Comparison of ENCODE assay signal across 26 cellular contexts in the genomic region with DNA sequence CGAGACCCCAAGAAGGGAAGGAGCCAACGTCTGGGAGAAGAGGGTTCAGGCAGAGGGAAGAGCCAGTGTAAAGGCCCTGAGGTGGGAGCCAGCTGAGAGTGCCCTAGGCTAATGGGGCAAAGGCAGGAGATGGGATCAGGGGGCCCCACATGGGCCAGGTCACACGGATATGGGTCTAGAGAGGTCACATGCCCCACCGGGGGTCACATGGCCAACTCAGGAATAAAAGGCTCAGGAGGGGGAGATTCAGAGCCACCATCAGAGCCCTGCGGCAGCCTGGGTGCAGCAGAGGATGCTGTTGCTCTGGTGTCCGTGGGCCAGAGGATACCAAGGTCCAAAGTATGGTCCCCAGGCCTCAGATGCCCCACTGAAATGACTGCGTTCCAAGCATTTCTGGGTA.
"Had no signal": no experiment of that assay in that cellular context is flagged by ENCODE, and none has a peak within 500 bp of the region (broad histone marks: within the 10 kb centered on the region; RNA-seq: fewer than 3 reads in every experiment).

No MANE protein-coding gene starts in this region.

- DNase-seq: activated CD4-positive, alpha-beta memory T cell treated with anti-CD3 and anti-CD28 coated beads, Interleukin-2, amount 10 ng/mL, durations not matched to agents 7 days and 5 days; activated CD4-positive, alpha-beta T cell treated with anti-CD3 and anti-CD28 coated beads for 1 hour; activated CD4-positive, alpha-beta T cell treated with anti-CD3 and anti-CD28 coated beads for 4 hours; activated CD4-positive, alpha-beta T cell treated with anti-CD3 and anti-CD28 coated beads, Interleukin-2, amount 10 ng/mL, durations not matched to agents 7 days and 5 days; activated CD4-positive, alpha-beta T cell treated with anti-CD3 and anti-CD28 coated beads, Interleukin-2, amount 50 U/mL, for 4 hours; activated CD8-positive, alpha-beta memory T cell treated with anti-CD3 and anti-CD28 coated beads, Interleukin-2, amount 50 U/mL, for 48 hours; activated gamma-delta T cell; activated naive CD4-positive, alpha-beta T cell; activated naive CD4-positive, alpha-beta T cell treated with anti-CD3 and anti-CD28 coated beads, Interleukin-2, amount 10 ng/mL, durations not matched to agents 7 days and 5 days; activated naive CD8-positive, alpha-beta T cell treated with anti-CD3 and anti-CD28 coated beads, Interleukin-2, amount 10 ng/mL, durations not matched to agents 7 days and 5 days; activated T-cell treated with anti-CD3 and anti-CD28 coated beads for 4 hours; activated T-cell treated with anti-CD3 and anti-CD28 coated beads, Interleukin-2, amount 50 U/mL, for 24 hours; activated T-cell treated with anti-CD3 and anti-CD28 coated beads, Interleukin-2, amount 50 U/mL, for 72 hours; brain microvascular endothelial cell; cortex of kidney; dermis blood vessel endothelial cell; effector CD4-positive, alpha-beta T cell; effector memory CD8-positive, alpha-beta T cell; esophagus squamous epithelium; foreskin melanocyte; head of caudate nucleus; T-helper 2 cell had no signal

- H3K4me3 ChIP-seq: ascending aorta, esophagus squamous epithelium had no signal

- H3K9me3 Mint-ChIP-seq: activated CD4-positive, alpha-beta memory T cell treated with anti-CD3 and anti-CD28 coated beads, Interleukin-2, amount 10 ng/mL, durations not matched to agents 7 days and 5 days; activated CD4-positive, alpha-beta T cell treated with anti-CD3 and anti-CD28 coated beads, Interleukin-2, amount 10 ng/mL, durations not matched to agents 7 days and 5 days; activated naive CD4-positive, alpha-beta T cell treated with anti-CD3 and anti-CD28 coated beads, Interleukin-2, amount 10 ng/mL, durations not matched to agents 7 days and 5 days; activated naive CD4-positive, alpha-beta T cell treated with anti-CD3 and anti-CD28 coated beads, Interleukin-2, amount 50 U/mL, for 72 hours; activated naive CD8-positive, alpha-beta T cell treated with anti-CD3 and anti-CD28 coated beads, Interleukin-2, amount 10 ng/mL, durations not matched to agents 7 days and 5 days; activated T-cell treated with anti-CD3 and anti-CD28 coated beads, Interleukin-2, amount 50 U/mL, for 24 hours; activated T-cell treated with anti-CD3 and anti-CD28 coated beads, Interleukin-2, amount 50 U/mL, for 72 hours; central memory CD8-positive, alpha-beta T cell; effector memory CD8-positive, alpha-beta T cell had no signal

- H3K27me3 ChIP-seq: ascending aorta had no signal

- H3K4me1 ChIP-seq: ascending aorta, esophagus squamous epithelium had no signal

- H3K4me1 Mint-ChIP-seq: activated CD4-positive, alpha-beta memory T cell treated with anti-CD3 and anti-CD28 coated beads, Interleukin-2, amount 10 ng/mL, durations not matched to agents 7 days and 5 days; activated CD4-positive, alpha-beta T cell treated with anti-CD3 and anti-CD28 coated beads, Interleukin-2, amount 10 ng/mL, durations not matched to agents 7 days and 5 days; activated naive CD4-positive, alpha-beta T cell treated with anti-CD3 and anti-CD28 coated beads, Interleukin-2, amount 10 ng/mL, durations not matched to agents 7 days and 5 days; activated naive CD8-positive, alpha-beta T cell treated with anti-CD3 and anti-CD28 coated beads, Interleukin-2, amount 10 ng/mL, durations not matched to agents 7 days and 5 days; central memory CD8-positive, alpha-beta T cell had no signal

- H3K36me3 Mint-ChIP-seq: activated naive CD4-positive, alpha-beta T cell treated with anti-CD3 and anti-CD28 coated beads, Interleukin-2, amount 10 ng/mL, durations not matched to agents 7 days and 5 days; activated naive CD4-positive, alpha-beta T cell treated with anti-CD3 and anti-CD28 coated beads, Interleukin-2, amount 50 U/mL, for 72 hours; activated naive CD8-positive, alpha-beta T cell treated with anti-CD3 and anti-CD28 coated beads, Interleukin-2, amount 10 ng/mL, durations not matched to agents 7 days and 5 days had no signal

- H3K27me3 Mint-ChIP-seq: activated CD4-positive, alpha-beta T cell treated with anti-CD3 and anti-CD28 coated beads, Interleukin-2, amount 10 ng/mL, durations not matched to agents 7 days and 5 days; activated T-cell treated with anti-CD3 and anti-CD28 coated beads, Interleukin-2, amount 50 U/mL, for 24 hours had no signal

- ATAC-seq: activated naive CD4-positive, alpha-beta T cell treated with anti-CD3 and anti-CD28 coated beads, Interleukin-2, amount 50 U/mL, for 72 hours; activated T-cell treated with anti-CD3 and anti-CD28 coated beads, Interleukin-2, amount 50 U/mL, for 72 hours; effector memory CD8-positive, alpha-beta T cell had no signal

- H3K27ac ChIP-seq: ascending aorta, brain microvascular endothelial cell, epithelial cell of prostate, esophagus squamous epithelium had no signal

- H3K36me3 ChIP-seq: ascending aorta, brain microvascular endothelial cell, esophagus squamous epithelium had no signal

- H3K4me3 Mint-ChIP-seq: activated CD4-positive, alpha-beta memory T cell treated with anti-CD3 and anti-CD28 coated beads, Interleukin-2, amount 10 ng/mL, durations not matched to agents 7 days and 5 days; activated CD4-positive, alpha-beta T cell treated with anti-CD3 and anti-CD28 coated beads, Interleukin-2, amount 10 ng/mL, durations not matched to agents 7 days and 5 days; activated naive CD4-positive, alpha-beta T cell treated with anti-CD3 and anti-CD28 coated beads, Interleukin-2, amount 10 ng/mL, durations not matched to agents 7 days and 5 days; activated naive CD8-positive, alpha-beta T cell treated with anti-CD3 and anti-CD28 coated beads, Interleukin-2, amount 10 ng/mL, durations not matched to agents 7 days and 5 days; activated T-cell treated with anti-CD3 and anti-CD28 coated beads, Interleukin-2, amount 50 U/mL, for 24 hours; activated T-cell treated with anti-CD3 and anti-CD28 coated beads, Interleukin-2, amount 50 U/mL, for 72 hours; central memory CD8-positive, alpha-beta T cell; effector memory CD8-positive, alpha-beta T cell had no signal

- H3K27ac Mint-ChIP-seq: activated CD4-positive, alpha-beta memory T cell treated with anti-CD3 and anti-CD28 coated beads, Interleukin-2, amount 10 ng/mL, durations not matched to agents 7 days and 5 days; activated CD4-positive, alpha-beta T cell treated with anti-CD3 and anti-CD28 coated beads, Interleukin-2, amount 10 ng/mL, durations not matched to agents 7 days and 5 days; activated naive CD4-positive, alpha-beta T cell treated with anti-CD3 and anti-CD28 coated beads, Interleukin-2, amount 10 ng/mL, durations not matched to agents 7 days and 5 days; activated naive CD8-positive, alpha-beta T cell treated with anti-CD3 and anti-CD28 coated beads, Interleukin-2, amount 10 ng/mL, durations not matched to agents 7 days and 5 days; activated T-cell treated with anti-CD3 and anti-CD28 coated beads, Interleukin-2, amount 50 U/mL, for 24 hours; activated T-cell treated with anti-CD3 and anti-CD28 coated beads, Interleukin-2, amount 50 U/mL, for 72 hours had no signal

- H3K9me3 ChIP-seq: ascending aorta, esophagus squamous epithelium had no signal
